17 cellular contexts compared by ENCODE assay signal in the genomic region with DNA sequence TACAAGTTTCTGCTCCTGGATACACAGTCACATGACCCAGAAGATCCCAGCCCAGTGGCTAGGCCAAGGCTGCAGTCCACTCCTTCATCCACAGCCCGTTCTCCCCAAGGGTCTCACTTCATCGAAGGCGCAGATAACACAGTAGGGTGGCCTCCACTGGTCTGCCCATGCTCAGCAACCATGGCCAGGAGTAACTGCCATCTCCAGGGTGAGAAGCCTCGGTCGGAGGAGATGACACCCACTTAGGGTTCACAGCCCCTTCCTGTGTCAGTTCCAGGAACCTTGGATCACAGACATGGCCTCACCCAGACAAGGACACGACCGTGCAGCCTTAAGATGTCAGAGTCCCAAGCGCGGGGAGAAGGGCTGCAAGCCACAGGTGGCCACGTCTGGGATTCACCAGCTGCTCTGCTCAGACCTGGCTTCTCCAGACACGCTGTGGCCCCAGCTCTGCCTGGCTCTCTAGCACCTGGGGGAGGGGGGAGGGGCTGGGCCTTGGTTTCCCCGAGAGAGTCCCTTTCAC. TPM values are rescaled to one million over a fixed set of nuclear protein-coding genes. Genes with fewer than 3 reads are reported as not detected.
DNase-seq lines count a peak whose midpoint lies in the region; ATAC-seq and TF ChIP-seq lines count a peak whose summit lies in the region.
"Had no signal": no experiment of that assay in that cellular context is flagged by ENCODE, and none has a peak within 500 bp of the region (broad histone marks: within the 10 kb centered on the region; RNA-seq: fewer than 3 reads in every experiment).

No MANE protein-coding gene starts in this region.

- CTCF ChIA-PET in CD4-positive, alpha-beta memory T cell (lab: Charles Lee; ENCODE audit: partially characterized antibody) = interaction anchor here (3.4 kb wide), 1 partner anchor 46 kb away, joined by 14 read pairs; no protein-coding TSS in a partner anchor
- CTCF ChIA-PET in activated naive CD4-positive, alpha-beta T cell treated with anti-CD3 and anti-CD28 coated beads, Interleukin-2, amount 10 ng/mL, durations not matched to agents 7 days and 5 days (lab: Charles Lee) = no interaction called here
- CTCF ChIA-PET in MCF 10A (lab: Yijun Ruan, JAX) = interaction anchor here (1.1 to 5.0 kb wide), 2 partner anchors 159 to 244 kb away, joined by 3 to 18 read pairs; no protein-coding TSS in a partner anchor

- H3K4me3 ChIP-seq in BLaER1 treated with 17β-estradiol and CSF1 and Interleukin-3, amounts not matched to agents 10 nM and 100 nM = no peak overlapping the region
- H3K4me3 ChIP-seq in CD4-positive, alpha-beta memory T cell (ENCODE audit: low read length in 2 of 2) = no peak overlapping the region
- H3K4me3 ChIP-seq: adrenal gland had no signal

- POLR2A ChIA-PET in CD4-positive, alpha-beta memory T cell (lab: Charles Lee; ENCODE audit: partially characterized antibody) = interaction anchor here (0.6 to 5.2 kb wide), 4 partner anchors 32 to 491 kb away, joined by 3 to 144 read pairs (median 6); a partner anchor contains a TSS
- POLR2A ChIA-PET in naive thymus-derived CD8-positive, alpha-beta T cell (lab: Charles Lee) = interaction anchor here (0.6 to 5.3 kb wide), 2 partner anchors 36 to 76 kb away, joined by 4 to 78 read pairs; a partner anchor contains a TSS
- POLR2A ChIA-PET in MCF 10A (lab: Yijun Ruan, JAX) = interaction anchor here (5.9 kb wide), 1 partner anchor 31 kb away, joined by 136 read pairs; a partner anchor contains a TSS

- peaks cover 30 to 64% (median 57%) of the 10 kb centered on the region in 10 experiments for H3K4me1 ChIP-seq in BLaER1 treated with 17β-estradiol and CSF1 and Interleukin-3, amounts not matched to agents 10 nM and 100 nM
- H3K4me1 ChIP-seq in CD4-positive, alpha-beta memory T cell (ENCODE audit: insufficient read depth, low read length) = peaks cover 54% of the 10 kb centered on the region

- H3K4me3 Mint-ChIP-seq in CD4-positive, alpha-beta memory T cell = peak overlapping the region in 2 of 8 donors; percentile 27 to 39
- H3K4me3 Mint-ChIP-seq in activated naive CD4-positive, alpha-beta T cell treated with anti-CD3 and anti-CD28 coated beads, Interleukin-2, amount 10 ng/mL, durations not matched to agents 7 days and 5 days = no peak overlapping the region
- H3K4me3 Mint-ChIP-seq in naive thymus-derived CD8-positive, alpha-beta T cell = peak overlapping the region in 6 of 10 donors; percentile 27 to 86 (median 35)
- no peak overlapping the region for H3K4me3 Mint-ChIP-seq in MCF 10A (ENCODE audit: unreplicated experiment)

- H4K20me1 ChIP-seq in BLaER1 treated with 17β-estradiol and CSF1 and Interleukin-3, amounts not matched to agents 10 nM and 100 nM = peaks cover 40 to 80% (median 63%) of the 10 kb centered on the region in 11 experiments; a peak in 20 of 22 replicates

- H3K9me3 ChIP-seq in BLaER1 treated with 17β-estradiol and CSF1 and Interleukin-3, amounts not matched to agents 10 nM and 100 nM (replicated peaks in 1 of 11) = no peaks in the 10 kb centered on the region
- H3K9me3 ChIP-seq in CD4-positive, alpha-beta memory T cell (ENCODE audit: control insufficient read depth in 1 of 2, low read length in 2 of 2) = no peaks in the 10 kb centered on the region
- H3K9me3 ChIP-seq: adrenal gland had no signal

- no peaks in the 10 kb centered on the region for H3K27me3 Mint-ChIP-seq in CD4-positive, alpha-beta memory T cell
- H3K27me3 Mint-ChIP-seq in activated naive CD4-positive, alpha-beta T cell treated with anti-CD3 and anti-CD28 coated beads, Interleukin-2, amount 10 ng/mL, durations not matched to agents 7 days and 5 days = peaks cover 7% of the 10 kb centered on the region
- H3K27me3 Mint-ChIP-seq in naive thymus-derived CD8-positive, alpha-beta T cell = no peaks in the 10 kb centered on the region
- H3K27me3 Mint-ChIP-seq in MCF 10A (ENCODE audit: insufficient read depth, unreplicated experiment) = no peaks in the 10 kb centered on the region

- intact Hi-C loops in CD4-positive, alpha-beta memory T cell (cut with micrococcal nuclease) = no loop called here
- intact Hi-C loops in MCF 10A (cut with micrococcal nuclease) = loop anchor here (5.0 kb wide), 1 partner anchor 243 kb away; no protein-coding TSS in a partner anchor

- DNase-seq in CD4-positive, alpha-beta memory T cell = no peak
- DNase-seq in activated naive CD4-positive, alpha-beta T cell treated with anti-CD3 and anti-CD28 coated beads, Interleukin-2, amount 10 ng/mL, durations not matched to agents 7 days and 5 days = no peak
- DNase-seq in naive thymus-derived CD8-positive, alpha-beta T cell = peak in 1 of 10 donors; percentile 9
- DNase-seq in putamen (ENCODE audit: low spot score) = no peak
- DNase-seq in MCF 10A (ENCODE audit: unreplicated experiment) = no peak
- no peak for DNase-seq in NCI-H1105 treated with DMSO at 0.1 percent for 48 hours (lab: John Stamatoyannopoulos, UW)
- DNase-seq: C1 segment of cervical spinal cord; KG1; NCI-H1436; NCI-H345; SIG-M5; stimulated activated naive CD4-positive, alpha-beta T cell had no signal

- peaks cover 31 to 71% (median 51%) of the 10 kb centered on the region in 4 donors for H3K4me1 Mint-ChIP-seq in CD4-positive, alpha-beta memory T cell
- peaks cover 55% of the 10 kb centered on the region for H3K4me1 Mint-ChIP-seq in activated naive CD4-positive, alpha-beta T cell treated with anti-CD3 and anti-CD28 coated beads, Interleukin-2, amount 10 ng/mL, durations not matched to agents 7 days and 5 days
- peaks cover 28 to 64% (median 62%) of the 10 kb centered on the region in 4 donors for H3K4me1 Mint-ChIP-seq in naive thymus-derived CD8-positive, alpha-beta T cell
- H3K4me1 Mint-ChIP-seq in MCF 10A (ENCODE audit: insufficient read depth, unreplicated experiment) = peaks cover 10% of the 10 kb centered on the region

- H3K4me2 ChIP-seq in BLaER1 treated with 17β-estradiol and CSF1 and Interleukin-3, amounts not matched to agents 10 nM and 100 nM = peak overlapping the region in 7 of 11 experiments; percentile 54 to 99 (median 98); a peak in 5 of 22 replicates

- no TSS peak for BruUV-seq in MCF 10A (replicated peaks; lab: Mats Ljungman, UMichigan)

- H3K27ac Mint-ChIP-seq in CD4-positive, alpha-beta memory T cell = peak overlapping the region in 4 of 7 donors; percentile 27 to 99 (median 52)
- H3K27ac Mint-ChIP-seq in activated naive CD4-positive, alpha-beta T cell treated with anti-CD3 and anti-CD28 coated beads, Interleukin-2, amount 10 ng/mL, durations not matched to agents 7 days and 5 days = peak overlapping the region; percentile 49
- peak overlapping the region in 6 of 10 donors; percentile 28 to 78 (median 63) for H3K27ac Mint-ChIP-seq in naive thymus-derived CD8-positive, alpha-beta T cell
- H3K27ac Mint-ChIP-seq in MCF 10A (ENCODE audit: low read depth, unreplicated experiment) = no peak overlapping the region
- H3K27ac Mint-ChIP-seq: mesothelial cell of epicardium had no signal

- no peak for ATAC-seq in naive thymus-derived CD8-positive, alpha-beta T cell

- no peak for TF ChIP-seq CTCF in MCF 10A (IDR thresholded peaks at IDR 0.05; ENCODE audit: unreplicated experiment)

- H3K36me3 Mint-ChIP-seq in CD4-positive, alpha-beta memory T cell = peaks cover 10 to 50% of the 10 kb centered on the region in 2 donors
- peaks cover 29% of the 10 kb centered on the region for H3K36me3 Mint-ChIP-seq in activated naive CD4-positive, alpha-beta T cell treated with anti-CD3 and anti-CD28 coated beads, Interleukin-2, amount 10 ng/mL, durations not matched to agents 7 days and 5 days
- H3K36me3 Mint-ChIP-seq in naive thymus-derived CD8-positive, alpha-beta T cell = peaks cover 0 to 18% (median 0%) of the 10 kb centered on the region in 3 donors
- H3K36me3 Mint-ChIP-seq in MCF 10A (ENCODE audit: insufficient read depth, unreplicated experiment) = peaks cover 17% of the 10 kb centered on the region

- H3K36me3 ChIP-seq in BLaER1 treated with 17β-estradiol and CSF1 and Interleukin-3, amounts not matched to agents 10 nM and 100 nM = peaks cover 36 to 56% (median 43%) of the 10 kb centered on the region in 11 experiments
- H3K36me3 ChIP-seq in CD4-positive, alpha-beta memory T cell (ENCODE audit: insufficient read depth, low read length) = peaks cover 30% of the 10 kb centered on the region

- H3K9ac ChIP-seq in BLaER1 treated with 17β-estradiol and CSF1 and Interleukin-3, amounts not matched to agents 10 nM and 100 nM = peak overlapping the region in 8 of 11 experiments; percentile 5 to 99 (median 98); a peak in 10 of 22 replicates

- 0 out of 22 replicates have a peak overlapping the region, but pooled peaks of 1 of the 11 experiments have one; percentile 9 for H3K27ac ChIP-seq in BLaER1 treated with 17β-estradiol and CSF1 and Interleukin-3, amounts not matched to agents 10 nM and 100 nM
- no peak overlapping the region for H3K27ac ChIP-seq in CD4-positive, alpha-beta memory T cell (ENCODE audit: low read depth, low read length)
- H3K27ac ChIP-seq: adrenal gland had no signal

- H3K9me3 Mint-ChIP-seq in CD4-positive, alpha-beta memory T cell = peaks cover 0 to 3% (median 0%) of the 10 kb centered on the region in 8 donors
- no peaks in the 10 kb centered on the region for H3K9me3 Mint-ChIP-seq in activated naive CD4-positive, alpha-beta T cell treated with anti-CD3 and anti-CD28 coated beads, Interleukin-2, amount 10 ng/mL, durations not matched to agents 7 days and 5 days
- no peaks in the 10 kb centered on the region for H3K9me3 Mint-ChIP-seq in naive thymus-derived CD8-positive, alpha-beta T cell
- H3K9me3 Mint-ChIP-seq in MCF 10A (ENCODE audit: unreplicated experiment) = no peaks in the 10 kb centered on the region
- H3K9me3 Mint-ChIP-seq: mesothelial cell of epicardium had no signal

- H3K27me3 ChIP-seq in BLaER1 treated with 17β-estradiol and CSF1 and Interleukin-3, amounts not matched to agents 10 nM and 100 nM = no peaks in the 10 kb centered on the region
- H3K27me3 ChIP-seq in CD4-positive, alpha-beta memory T cell (ENCODE audit: insufficient read depth, low read length) = no peaks in the 10 kb centered on the region
- H3K27me3 ChIP-seq: adrenal gland had no signal

RNA-seq across cellular contexts. Expression of a gene that starts 2.6 kb away (rescaled TPM):
- 100 to 1,000 TPM; 122 to 129 TPM for total RNA-seq in CD4-positive, alpha-beta memory T cell
- polyA plus RNA-seq in CD4-positive, alpha-beta memory T cell = 10 to 100 TPM; 61.9 to 64.5 TPM
- total RNA-seq in naive thymus-derived CD8-positive, alpha-beta T cell = 100 to 1,000 TPM; 110 to 122 TPM
- polyA plus RNA-seq in naive thymus-derived CD8-positive, alpha-beta T cell = 10 to 100 TPM; 24.0 to 75.2 (median 59.2) TPM
- total RNA-seq in MCF 10A (2022) = 65.3 and 66.1 TPM in 2 replicates

RNA-seq across cellular contexts. Expression of a gene that starts 2.9 kb away (rescaled TPM):
- 100 to 1,000 TPM in 1 of 2 experiments, 10 to 100 TPM in 1; 96.7 to 111 TPM for total RNA-seq in CD4-positive, alpha-beta memory T cell
- polyA plus RNA-seq in CD4-positive, alpha-beta memory T cell = 100 to 1,000 TPM in 1 of 2 donors, 10 to 100 TPM in 1; 91.2 to 106 TPM
- 10 to 100 TPM; 92.7 to 93.4 TPM for total RNA-seq in naive thymus-derived CD8-positive, alpha-beta T cell
- 10 to 100 TPM; 68.6 to 93.1 (median 76.7) TPM for polyA plus RNA-seq in naive thymus-derived CD8-positive, alpha-beta T cell
- total RNA-seq in MCF 10A (2022) = 93.3 and 109 TPM in 2 replicates

RNA-seq across cellular contexts. Expression of a gene that starts 11.8 kb away (rescaled TPM):
- not detected for total RNA-seq in CD4-positive, alpha-beta memory T cell
- not detected for polyA plus RNA-seq in CD4-positive, alpha-beta memory T cell
- total RNA-seq in naive thymus-derived CD8-positive, alpha-beta T cell = not detected
- not detected for polyA plus RNA-seq in naive thymus-derived CD8-positive, alpha-beta T cell
- total RNA-seq in MCF 10A (2022) = not detected in 2 replicates
- total RNA-seq: activated CD8-positive, alpha-beta memory T cell treated with anti-CD3 and anti-CD28 coated beads for 36 hours; adrenal gland; mesothelial cell of epicardium; omental fat pad had no signal
- polyA plus RNA-seq: adrenal gland had no signal

RNA-seq across cellular contexts. Expression of a gene that starts 31.5 kb away (rescaled TPM):
- 10 to 100 TPM; 26.5 to 30.7 TPM for total RNA-seq in CD4-positive, alpha-beta memory T cell
- polyA plus RNA-seq in CD4-positive, alpha-beta memory T cell = 10 to 100 TPM; 11.2 to 11.6 TPM
- total RNA-seq in naive thymus-derived CD8-positive, alpha-beta T cell = 10 to 100 TPM; 33.6 to 33.7 TPM
- polyA plus RNA-seq in naive thymus-derived CD8-positive, alpha-beta T cell = 10 to 100 TPM in 2 of 3 donors, 1 to 10 TPM in 1; 6.5 to 14.6 (median 10.9) TPM
- total RNA-seq in MCF 10A (2022) = 19.8 and 20.5 TPM in 2 replicates

RNA-seq across cellular contexts. Expression of a gene that starts 32.1 kb away (rescaled TPM):
- total RNA-seq in CD4-positive, alpha-beta memory T cell = 100 to 1,000 TPM in 1 of 2 experiments, 10 to 100 TPM in 1; 99.9 to 107 TPM
- 100 to 1,000 TPM; 179 to 247 TPM for polyA plus RNA-seq in CD4-positive, alpha-beta memory T cell
- total RNA-seq in naive thymus-derived CD8-positive, alpha-beta T cell = 10 to 100 TPM; 94.4 to 99.0 TPM
- 100 to 1,000 TPM; 196 to 223 (median 208) TPM for polyA plus RNA-seq in naive thymus-derived CD8-positive, alpha-beta T cell
- 86.8 and 103 TPM in 2 replicates for total RNA-seq in MCF 10A (2022)

Comparison
In these comparisons a context has a peak if more than half of its experiments do, and no peak if none do; other contexts are left out.
1. H3K4me3 Mint-ChIP-seq: peak in naive thymus-derived CD8-positive, alpha-beta T cell (6 of 10); none in activated naive CD4-positive, alpha-beta T cell treated with anti-CD3 and anti-CD28 coated beads, Interleukin-2, amount 10 ng/mL, durations not matched to agents 7 days and 5 days (single experiment) and MCF 10A (single experiment).